35 cellular contexts compared by ENCODE assay signal in the genomic region with DNA sequence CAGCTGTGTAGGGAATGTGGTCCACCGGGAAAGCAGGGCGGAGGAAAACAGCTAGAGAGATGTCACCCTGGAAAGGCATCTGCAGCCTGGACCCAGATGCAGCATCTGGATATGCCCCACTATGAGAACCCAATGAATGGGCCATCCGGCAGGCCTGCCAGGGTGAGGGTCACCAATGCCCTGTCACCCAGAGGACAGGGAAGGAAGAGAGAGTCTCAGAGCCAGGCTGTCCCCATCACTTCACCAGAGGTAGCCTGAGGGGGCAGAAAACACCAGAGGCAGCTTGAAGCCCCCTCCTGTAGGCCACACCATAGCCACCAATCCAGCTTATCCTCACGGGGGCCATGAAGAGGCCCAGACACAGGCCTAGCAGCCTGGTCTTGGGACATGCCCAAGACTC.
"Had no signal": no experiment of that assay in that cellular context is flagged by ENCODE, and none has a peak within 500 bp of the region (broad histone marks: within the 10 kb centered on the region; RNA-seq: fewer than 3 reads in every experiment).

No MANE protein-coding gene starts in this region.

- H3K27ac Mint-ChIP-seq: activated B cell treated with CpG ODN at 0.5 μM for 24 hours; activated CD4-positive, alpha-beta memory T cell treated with anti-CD3 and anti-CD28 coated beads for 36 hours; activated CD4-positive, alpha-beta T cell treated with anti-CD3 and anti-CD28 coated beads, Interleukin-2, amount 10 ng/mL, durations not matched to agents 24 days and 14 days; activated CD8-positive, alpha-beta T cell treated with anti-CD3 and anti-CD28 coated beads for 36 hours; activated naive CD4-positive, alpha-beta T cell treated with anti-CD3 and anti-CD28 coated beads for 36 hours; activated naive CD4-positive, alpha-beta T cell treated with anti-CD3 and anti-CD28 coated beads, Interleukin-2, amount 50 U/mL, for 72 hours; activated naive CD8-positive, alpha-beta T cell treated with anti-CD3 and anti-CD28 coated beads for 36 hours; activated T-cell treated with anti-CD3 and anti-CD28 coated beads, Interleukin-2, amount 50 U/mL, for 72 hours; activated T-helper 1 cell treated with anti-CD3 and anti-CD28 coated beads, Interleukin-12 subunit alpha, Interleukin-12 subunit beta, Interleukin-2, Interleukin-4 antibody, amounts not matched to agents 30 ng/mL and 10 ng/mL and 1 ng/mL, durations not matched to agents 14 hours and 24 hours and 36 hours; activated T-helper 17 cell treated with anti-CD3 and anti-CD28 coated beads, Interleukin-2, amount 50 U/mL, for 72 hours; T-helper 1 cell treated with Interleukin-12 subunit alpha and Interleukin-12 subunit beta and Interleukin-4 antibody, amounts not matched to agents 30 μg/mL and 1 μg/mL, for 36 hours; T-helper 2 cell treated with Interferon-gamma antibody and Interleukin-4, amounts not matched to agents 5 μg/mL and 100 μg/mL, for 36 hours had no signal

- H3K4me1 Mint-ChIP-seq: activated B cell treated with CpG ODN at 0.5 μM for 24 hours; activated CD4-positive, alpha-beta T cell treated with anti-CD3 and anti-CD28 coated beads, Interleukin-2, amount 10 ng/mL, durations not matched to agents 24 days and 14 days; activated naive CD8-positive, alpha-beta T cell treated with anti-CD3 and anti-CD28 coated beads for 36 hours; activated T-helper 17 cell treated with anti-CD3 and anti-CD28 coated beads, Interleukin-2, amount 50 U/mL, for 72 hours; central memory CD8-positive, alpha-beta T cell had no signal

- H3K36me3 Mint-ChIP-seq: activated naive CD8-positive, alpha-beta T cell treated with anti-CD3 and anti-CD28 coated beads for 36 hours had no signal

- H3K4me3 Mint-ChIP-seq: activated B cell treated with CpG ODN at 0.5 μM for 24 hours; activated CD4-positive, alpha-beta memory T cell treated with anti-CD3 and anti-CD28 coated beads for 36 hours; activated CD4-positive, alpha-beta T cell treated with anti-CD3 and anti-CD28 coated beads, Interleukin-2, amount 10 ng/mL, durations not matched to agents 24 days and 14 days; activated CD8-positive, alpha-beta T cell treated with anti-CD3 and anti-CD28 coated beads for 36 hours; activated naive CD4-positive, alpha-beta T cell treated with anti-CD3 and anti-CD28 coated beads for 36 hours; activated naive CD8-positive, alpha-beta T cell treated with anti-CD3 and anti-CD28 coated beads for 36 hours; activated T-cell treated with anti-CD3 and anti-CD28 coated beads, Interleukin-2, amount 50 U/mL, for 4 hours; activated T-cell treated with anti-CD3 and anti-CD28 coated beads, Interleukin-2, amount 50 U/mL, for 72 hours; activated T-helper 1 cell treated with anti-CD3 and anti-CD28 coated beads, Interleukin-12 subunit alpha, Interleukin-12 subunit beta, Interleukin-2, Interleukin-4 antibody, amounts not matched to agents 30 ng/mL and 10 ng/mL and 1 ng/mL, durations not matched to agents 14 hours and 24 hours and 36 hours; activated T-helper 17 cell treated with anti-CD3 and anti-CD28 coated beads, Interleukin-2, amount 50 U/mL, for 72 hours; central memory CD8-positive, alpha-beta T cell; T-helper 1 cell treated with Interleukin-12 subunit alpha and Interleukin-12 subunit beta and Interleukin-4 antibody, amounts not matched to agents 30 μg/mL and 1 μg/mL, for 36 hours; T-helper 2 cell treated with Interferon-gamma antibody and Interleukin-4, amounts not matched to agents 5 μg/mL and 100 μg/mL, for 36 hours had no signal

- DNase-seq: activated B cell treated with CpG ODN at 0.5 μM for 24 hours; activated CD4-positive, alpha-beta memory T cell treated with anti-CD3 and anti-CD28 coated beads for 36 hours; activated CD4-positive, alpha-beta T cell treated with anti-CD3 and anti-CD28 coated beads for 4 hours; activated CD4-positive, alpha-beta T cell treated with anti-CD3 and anti-CD28 coated beads, Interleukin-2, amount 10 ng/mL, durations not matched to agents 24 days and 14 days; activated CD4-positive, alpha-beta T cell treated with anti-CD3 and anti-CD28 coated beads, Interleukin-2, amount 50 U/mL, for 1 hour; activated CD4-positive, alpha-beta T cell treated with anti-CD3 and anti-CD28 coated beads, Interleukin-2, amount 50 U/mL, for 4 hours; activated CD4-positive, CD25-positive, alpha-beta regulatory T cell treated with anti-CD3 and anti-CD28 coated beads, Interleukin-2, amount 50 U/mL, for 72 hours; activated CD8-positive, alpha-beta memory T cell treated with anti-CD3 and anti-CD28 coated beads, Interleukin-2, amount 50 U/mL, for 4 hours; activated CD8-positive, alpha-beta T cell treated with anti-CD3 and anti-CD28 coated beads for 36 hours; activated effector memory CD4-positive, alpha-beta T cell treated with anti-CD3 and anti-CD28 coated beads, Interleukin-2, amount 50 U/mL, for 16 hours; activated gamma-delta T cell treated with Interleukin-2 at 50 U/mL for 16 hours; activated naive CD4-positive, alpha-beta T cell; activated naive CD4-positive, alpha-beta T cell treated with anti-CD3 and anti-CD28 coated beads for 36 hours; activated naive CD4-positive, alpha-beta T cell treated with anti-CD3 and anti-CD28 coated beads, Interleukin-2, amount 50 U/mL, for 16 hours; activated naive CD8-positive, alpha-beta T cell treated with anti-CD3 and anti-CD28 coated beads for 36 hours; activated T-cell treated with anti-CD3 and anti-CD28 coated beads for 4 hours; activated T-cell treated with anti-CD3 and anti-CD28 coated beads, Interleukin-2, amount 50 U/mL, for 1 hour; activated T-cell treated with anti-CD3 and anti-CD28 coated beads, Interleukin-2, amount 50 U/mL, for 4 hours; activated T-cell treated with anti-CD3 and anti-CD28 coated beads, Interleukin-2, amount 50 U/mL, for 72 hours; adrenal gland; amniotic stem cell; body of pancreas; brain microvascular endothelial cell; caudate nucleus; cerebellar nuclear complex; SW 1271; T-helper 1 cell; T-helper 2 cell; T-helper 9 cell had no signal

- ATAC-seq: activated CD8-positive, alpha-beta T cell treated with anti-CD3 and anti-CD28 coated beads for 36 hours; activated naive CD4-positive, alpha-beta T cell treated with anti-CD3 and anti-CD28 coated beads, Interleukin-2, amount 50 U/mL, for 72 hours; activated T-cell treated with anti-CD3 and anti-CD28 coated beads, Interleukin-2, amount 50 U/mL, for 4 hours; activated T-cell treated with anti-CD3 and anti-CD28 coated beads, Interleukin-2, amount 50 U/mL, for 72 hours; activated T-helper 17 cell treated with anti-CD3 and anti-CD28 coated beads, Interleukin-2, amount 50 U/mL, for 72 hours; body of pancreas had no signal

- H3K27me3 Mint-ChIP-seq: activated B cell treated with CpG ODN at 0.5 μM for 24 hours; activated CD4-positive, alpha-beta memory T cell treated with anti-CD3 and anti-CD28 coated beads for 36 hours; activated CD4-positive, alpha-beta T cell treated with anti-CD3 and anti-CD28 coated beads, Interleukin-2, amount 10 ng/mL, durations not matched to agents 24 days and 14 days; activated CD8-positive, alpha-beta T cell treated with anti-CD3 and anti-CD28 coated beads for 36 hours; activated naive CD8-positive, alpha-beta T cell treated with anti-CD3 and anti-CD28 coated beads for 36 hours; activated T-helper 17 cell treated with anti-CD3 and anti-CD28 coated beads, Interleukin-2, amount 50 U/mL, for 72 hours; central memory CD8-positive, alpha-beta T cell had no signal
